In the genomic region with DNA sequence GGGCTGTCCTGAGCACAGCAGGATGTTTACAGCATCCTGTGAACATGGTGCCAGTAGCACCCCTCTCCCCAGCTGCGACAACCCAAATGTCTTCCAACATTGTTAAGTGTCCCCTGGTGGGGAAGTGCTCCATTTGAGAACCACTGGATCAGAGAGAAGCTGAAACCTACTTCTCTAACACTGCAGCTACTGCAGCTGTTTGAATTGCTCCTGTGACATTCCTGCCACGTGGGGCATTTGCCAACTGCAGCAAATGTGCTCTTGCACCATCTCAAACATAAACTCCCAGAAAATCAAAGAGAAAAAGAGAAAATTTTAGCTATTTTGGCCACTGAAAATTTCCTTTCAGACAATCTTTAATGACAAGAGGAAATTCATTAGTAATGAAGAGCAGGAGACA, we compare ENCODE assay signal across 1 cellular context.
A peak's percentile ranks its signal among the peaks of the same experiment; 100 is the strongest.
TF ChIP-seq lines count a peak whose summit lies in the region.

No MANE protein-coding gene starts in this region.

TF ChIP-seq in HepG2, 621 proteins besides CTCF, POLR2A, EP300 and RAD21 (continues in another document):
- TF ChIP-seq RNF219 (CRISPR knock-in tag; IDR thresholded peaks at IDR 0.05) (no peak), STAG1 (CRISPR knock-in tag; IDR thresholded peaks at IDR 0.05) (peak; percentile 12; the same call in 1 of the 2 replicates), KDM5A (IDR thresholded peaks at IDR 0.05; ENCODE audit: borderline replicate concordance, low read length) (no peak), ZFX (CRISPR knock-in tag; IDR thresholded peaks at IDR 0.05; ENCODE audit: low read depth) (no peak), ZBTB8A (CRISPR knock-in tag; IDR thresholded peaks at IDR 0.05; ENCODE audit: borderline replicate concordance, low read depth) (no peak), ZHX2 (IDR thresholded peaks at IDR 0.05; ENCODE audit: low read depth) (no peak), ZHX2 (CRISPR knock-in tag; IDR thresholded peaks at IDR 0.05; ENCODE audit: borderline replicate concordance) (no peak), XBP1 (CRISPR knock-in tag; IDR thresholded peaks at IDR 0.05) (no peak), CEBPB (IDR thresholded peaks at IDR 0.05; ENCODE audit: borderline replicate concordance, low read depth, low read length) (peak; percentile 56; the same call in 1 of the 2 replicates), NFYB (CRISPR knock-in tag; IDR thresholded peaks at IDR 0.05) (no peak), TEAD3 (CRISPR knock-in tag; optimal IDR thresholded peaks at IDR 0.05; ENCODE audit: borderline replicate concordance) (peak; percentile 99), TEF (CRISPR knock-in tag; IDR thresholded peaks at IDR 0.05) (no peak), ZBTB42 (CRISPR knock-in tag; IDR thresholded peaks at IDR 0.05) (no peak), NR2F1 (CRISPR knock-in tag; IDR thresholded peaks at IDR 0.05) (no peak), TMF1 (CRISPR knock-in tag; IDR thresholded peaks at IDR 0.05; ENCODE audit: low read depth) (no peak), ZNF12 (CRISPR knock-in tag; IDR thresholded peaks at IDR 0.05) (no peak), SP140L (CRISPR knock-in tag; IDR thresholded peaks at IDR 0.05; ENCODE audit: borderline replicate concordance) (no peak), IRF2 (CRISPR knock-in tag; IDR thresholded peaks at IDR 0.05) (no peak), FUBP1 (CRISPR knock-in tag; IDR thresholded peaks at IDR 0.05; ENCODE audit: borderline replicate concordance) (no peak), FOXC1 (CRISPR knock-in tag; IDR thresholded peaks at IDR 0.05; ENCODE audit: borderline replicate concordance) (no peak), IKZF1 (IDR thresholded peaks at IDR 0.05) (no peak), ZNF737 (CRISPR knock-in tag; IDR thresholded peaks at IDR 0.05; ENCODE audit: borderline replicate concordance) (no peak), ZSCAN22 (CRISPR knock-in tag; IDR thresholded peaks at IDR 0.05) (no peak), RFXAP (CRISPR knock-in tag; IDR thresholded peaks at IDR 0.05; ENCODE audit: borderline replicate concordance) (no peak), MLLT10 (CRISPR knock-in tag; IDR thresholded peaks at IDR 0.05) (no peak), MXI1 (IDR thresholded peaks at IDR 0.05; ENCODE audit: borderline replicate concordance, low read depth, low read length) (peak; percentile 13; the same call in 1 of the 3 replicates), ZSCAN12 (CRISPR knock-in tag; IDR thresholded peaks at IDR 0.05) (no peak), NFAT5 (CRISPR knock-in tag; IDR thresholded peaks at IDR 0.05) (no peak), CENPT (CRISPR knock-in tag; IDR thresholded peaks at IDR 0.05; ENCODE audit: low read depth) (no peak)
- TF ChIP-seq, protein P1, sequence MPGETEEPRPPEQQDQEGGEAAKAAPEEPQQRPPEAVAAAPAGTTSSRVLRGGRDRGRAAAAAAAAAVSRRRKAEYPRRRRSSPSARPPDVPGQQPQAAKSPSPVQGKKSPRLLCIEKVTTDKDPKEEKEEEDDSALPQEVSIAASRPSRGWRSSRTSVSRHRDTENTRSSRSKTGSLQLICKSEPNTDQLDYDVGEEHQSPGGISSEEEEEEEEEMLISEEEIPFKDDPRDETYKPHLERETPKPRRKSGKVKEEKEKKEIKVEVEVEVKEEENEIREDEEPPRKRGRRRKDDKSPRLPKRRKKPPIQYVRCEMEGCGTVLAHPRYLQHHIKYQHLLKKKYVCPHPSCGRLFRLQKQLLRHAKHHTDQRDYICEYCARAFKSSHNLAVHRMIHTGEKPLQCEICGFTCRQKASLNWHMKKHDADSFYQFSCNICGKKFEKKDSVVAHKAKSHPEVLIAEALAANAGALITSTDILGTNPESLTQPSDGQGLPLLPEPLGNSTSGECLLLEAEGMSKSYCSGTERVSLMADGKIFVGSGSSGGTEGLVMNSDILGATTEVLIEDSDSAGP (CRISPR knock-in tag; IDR thresholded peaks at IDR 0.05; ENCODE audit: borderline replicate concordance), result no peak
- TF ChIP-seq, protein P2, sequence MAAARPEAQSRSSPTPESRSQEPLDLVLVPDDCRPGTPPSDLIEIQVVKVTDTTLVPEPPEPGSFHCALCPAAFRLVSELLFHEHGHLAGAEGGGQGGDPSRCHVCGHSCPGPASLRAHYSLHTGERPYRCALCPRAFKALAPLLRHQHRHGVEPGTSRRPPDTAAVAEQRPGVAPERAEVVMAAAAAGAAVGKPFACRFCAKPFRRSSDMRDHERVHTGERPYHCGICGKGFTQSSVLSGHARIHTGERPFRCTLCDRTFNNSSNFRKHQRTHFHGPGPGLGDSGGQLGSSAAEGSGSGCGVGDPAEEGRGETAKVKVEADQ (CRISPR knock-in tag; IDR thresholded peaks at IDR 0.05; ENCODE audit: borderline replicate concordance), result no peak
- TF ChIP-seq, protein P3, sequence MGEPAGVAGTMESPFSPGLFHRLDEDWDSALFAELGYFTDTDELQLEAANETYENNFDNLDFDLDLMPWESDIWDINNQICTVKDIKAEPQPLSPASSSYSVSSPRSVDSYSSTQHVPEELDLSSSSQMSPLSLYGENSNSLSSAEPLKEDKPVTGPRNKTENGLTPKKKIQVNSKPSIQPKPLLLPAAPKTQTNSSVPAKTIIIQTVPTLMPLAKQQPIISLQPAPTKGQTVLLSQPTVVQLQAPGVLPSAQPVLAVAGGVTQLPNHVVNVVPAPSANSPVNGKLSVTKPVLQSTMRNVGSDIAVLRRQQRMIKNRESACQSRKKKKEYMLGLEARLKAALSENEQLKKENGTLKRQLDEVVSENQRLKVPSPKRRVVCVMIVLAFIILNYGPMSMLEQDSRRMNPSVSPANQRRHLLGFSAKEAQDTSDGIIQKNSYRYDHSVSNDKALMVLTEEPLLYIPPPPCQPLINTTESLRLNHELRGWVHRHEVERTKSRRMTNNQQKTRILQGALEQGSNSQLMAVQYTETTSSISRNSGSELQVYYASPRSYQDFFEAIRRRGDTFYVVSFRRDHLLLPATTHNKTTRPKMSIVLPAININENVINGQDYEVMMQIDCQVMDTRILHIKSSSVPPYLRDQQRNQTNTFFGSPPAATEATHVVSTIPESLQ (CRISPR knock-in tag; conservative IDR thresholded peaks at IDR 0.05), result no peak
